26 cellular contexts compared by ENCODE assay signal in the genomic region with DNA sequence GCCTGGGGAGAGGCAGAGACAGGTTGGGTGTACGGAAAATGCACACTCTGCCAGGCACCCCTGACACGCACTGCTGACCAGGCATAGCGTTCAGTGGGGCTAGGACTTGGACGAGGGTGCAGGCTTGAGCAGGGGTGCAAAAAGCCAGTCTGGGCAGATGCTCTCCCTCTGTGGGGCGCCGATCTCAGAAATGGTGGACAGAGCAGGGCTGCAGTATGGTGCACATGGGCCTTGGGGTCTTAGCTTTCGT. TPM values are rescaled to one million over a fixed set of nuclear protein-coding genes. Genes with fewer than 3 reads are reported as not detected.
"Had no signal": no experiment of that assay in that cellular context is flagged by ENCODE, and none has a peak within 500 bp of the region (broad histone marks: within the 10 kb centered on the region; RNA-seq: fewer than 3 reads in every experiment).

No MANE protein-coding gene starts in this region.

- H3K4me1 ChIP-seq: testis had no signal

- FAIRE-seq: endometrium, TTC549 had no signal

- H3K27ac Mint-ChIP-seq: activated B cell treated with CpG ODN at 0.5 μM for 24 hours; activated CD4-positive, alpha-beta memory T cell treated with anti-CD3 and anti-CD28 coated beads, Interleukin-2, amount 10 ng/mL, durations not matched to agents 7 days and 5 days; activated CD4-positive, alpha-beta T cell treated with anti-CD3 and anti-CD28 coated beads for 36 hours; activated naive CD4-positive, alpha-beta T cell treated with anti-CD3 and anti-CD28 coated beads, Interleukin-2, amount 10 ng/mL, durations not matched to agents 7 days and 5 days; activated T-cell treated with anti-CD3 and anti-CD28 coated beads, Interleukin-2, amount 50 U/mL, for 72 hours; dendritic cell treated with granulocyte-macrophage colony-stimulating factor and Interleukin-4, amounts not matched to agents 40 ng/mL and 50 ng/mL, for 4 days; immature natural killer cell; mesothelial cell of epicardium; stimulated activated naive B cell treated with anti-CD40 and anti-IgM and Interleukin-4, amounts not matched to agents 10 μg/mL and 1 μg/mL and 100 μg/mL, for 72 hours had no signal

- H3K4me3 Mint-ChIP-seq: activated B cell treated with CpG ODN at 0.5 μM for 24 hours; activated CD4-positive, alpha-beta memory T cell treated with anti-CD3 and anti-CD28 coated beads, Interleukin-2, amount 10 ng/mL, durations not matched to agents 7 days and 5 days; activated CD4-positive, alpha-beta T cell treated with anti-CD3 and anti-CD28 coated beads for 36 hours; activated naive CD4-positive, alpha-beta T cell treated with anti-CD3 and anti-CD28 coated beads, Interleukin-2, amount 10 ng/mL, durations not matched to agents 7 days and 5 days; dendritic cell treated with granulocyte-macrophage colony-stimulating factor and Interleukin-4, amounts not matched to agents 40 ng/mL and 50 ng/mL, for 4 days had no signal

- DNase-seq: activated B cell treated with CpG ODN at 0.5 μM for 24 hours; activated CD4-positive, alpha-beta memory T cell treated with anti-CD3 and anti-CD28 coated beads, Interleukin-2, amount 10 ng/mL, durations not matched to agents 7 days and 5 days; activated CD4-positive, alpha-beta T cell treated with anti-CD3 and anti-CD28 coated beads for 36 hours; activated effector memory CD4-positive, alpha-beta T cell treated with Interleukin-2 at 50 U/mL for 16 hours; activated naive CD4-positive, alpha-beta T cell treated with anti-CD3 and anti-CD28 coated beads, Interleukin-2, amount 10 ng/mL, durations not matched to agents 7 days and 5 days; activated T-cell treated with anti-CD3 and anti-CD28 coated beads, Interleukin-2, amount 50 U/mL, for 72 hours; effector CD4-positive, alpha-beta T cell; foreskin melanocyte; glutamatergic neuron; immature natural killer cell; kidney glomerular epithelial cell; left ventricle myocardium inferior; mammary epithelial cell; occipital lobe; stimulated activated CD4-positive, alpha-beta T cell treated with anti-CD3 and anti-CD28 coated beads, Interleukin-2, amount 100 ng/mL, for 48 hours; stimulated activated CD8-positive, alpha-beta memory T cell treated with anti-CD3 and anti-CD28 coated beads, Interleukin-4, amount 100 ng/mL, for 48 hours; stimulated activated naive B cell treated with anti-CD40 and anti-IgM and Interleukin-4, amounts not matched to agents 10 μg/mL and 1 μg/mL and 100 μg/mL, for 72 hours; trophoblast cell had no signal

- H3K36me3 ChIP-seq: left ventricle myocardium inferior, vagina had no signal

- H3K36me3 Mint-ChIP-seq: activated naive CD4-positive, alpha-beta T cell treated with anti-CD3 and anti-CD28 coated beads, Interleukin-2, amount 10 ng/mL, durations not matched to agents 7 days and 5 days; immature natural killer cell; mesothelial cell of epicardium; naive thymus-derived CD8-positive, alpha-beta T cell; stimulated activated naive B cell treated with anti-CD40 and anti-IgM and Interleukin-4, amounts not matched to agents 10 μg/mL and 1 μg/mL and 100 μg/mL, for 72 hours had no signal

- H3K27me3 ChIP-seq: testis had no signal

- ATAC-seq: activated CD4-positive, alpha-beta T cell treated with anti-CD3 and anti-CD28 coated beads for 36 hours; activated T-cell treated with anti-CD3 and anti-CD28 coated beads, Interleukin-2, amount 50 U/mL, for 72 hours; naive thymus-derived CD8-positive, alpha-beta T cell; stimulated activated naive B cell treated with anti-CD40 and anti-IgM and Interleukin-4, amounts not matched to agents 10 μg/mL and 1 μg/mL and 100 μg/mL, for 72 hours had no signal

- H3K4me1 Mint-ChIP-seq: activated CD4-positive, alpha-beta memory T cell treated with anti-CD3 and anti-CD28 coated beads, Interleukin-2, amount 10 ng/mL, durations not matched to agents 7 days and 5 days; activated CD4-positive, alpha-beta T cell treated with anti-CD3 and anti-CD28 coated beads for 36 hours; activated naive CD4-positive, alpha-beta T cell treated with anti-CD3 and anti-CD28 coated beads, Interleukin-2, amount 10 ng/mL, durations not matched to agents 7 days and 5 days; immature natural killer cell had no signal

- H3K9me3 Mint-ChIP-seq: activated B cell treated with CpG ODN at 0.5 μM for 24 hours; activated CD4-positive, alpha-beta memory T cell treated with anti-CD3 and anti-CD28 coated beads, Interleukin-2, amount 10 ng/mL, durations not matched to agents 7 days and 5 days; activated naive CD4-positive, alpha-beta T cell treated with anti-CD3 and anti-CD28 coated beads, Interleukin-2, amount 10 ng/mL, durations not matched to agents 7 days and 5 days; activated T-cell treated with anti-CD3 and anti-CD28 coated beads, Interleukin-2, amount 50 U/mL, for 72 hours; dendritic cell treated with granulocyte-macrophage colony-stimulating factor and Interleukin-4, amounts not matched to agents 40 ng/mL and 50 ng/mL, for 4 days; immature natural killer cell; mesothelial cell of epicardium had no signal

- H3K27ac ChIP-seq: left ventricle myocardium inferior, testis, vagina had no signal

- H3K4me3 ChIP-seq: hepatocyte had no signal

- H3K79me2 ChIP-seq: hepatocyte had no signal

- H3K9me3 ChIP-seq: left ventricle myocardium inferior, testis, vagina had no signal

RNA-seq across cellular contexts. Expression of a gene that starts 1.0 kb away (rescaled TPM):
- polyA plus RNA-seq: immature natural killer cell had no signal
